ENCODE assay signal across 9 cellular contexts in genomic region chr22:19110064-19110458, GRCh38. TPM values are rescaled to one million over a fixed set of nuclear protein-coding genes. Genes with fewer than 3 reads are reported as not detected.
A peak's percentile ranks its signal among the peaks of the same experiment; 100 is the strongest.
DNase-seq lines count a peak whose midpoint lies in the region; ATAC-seq, FAIRE-seq and TF ChIP-seq lines count a peak whose summit lies in the region.
"Had no signal": no experiment of that assay in that cellular context is flagged by ENCODE, and none has a peak within 500 bp of the region (broad histone marks: within the 10 kb centered on the region; RNA-seq: fewer than 3 reads in every experiment).

No MANE protein-coding gene starts in this region.

- H3K23me2 ChIP-seq in H9 (ENCODE audit: insufficient read length, low read depth, low read length, poor library complexity, severe bottlenecking): no peaks in the 10 kb centered on the region

- no peak overlapping the region for H3K56ac ChIP-seq in H9 (ENCODE audit: insufficient read length, low read depth, low read length)

- H3K4me3 ChIP-seq in K562: peak overlapping the region; percentile 14
- peak overlapping the region; percentile 49 for H3K4me3 ChIP-seq in naive thymus-derived CD4-positive, alpha-beta T cell (ENCODE audit: low read length)

- no peaks in the 10 kb centered on the region for H3K36me3 Mint-ChIP-seq in stimulated activated naive CD8-positive, alpha-beta T cell treated with anti-CD3 and anti-CD28 coated beads, Interleukin-15, Interleukin-2, amounts not matched to agents 100 ng/mL and 50 ng/mL, for 24 hours (ENCODE audit: low read depth)
- peaks cover 0 to 11% (median 3%) of the 10 kb centered on the region in 5 donors for H3K36me3 Mint-ChIP-seq in naive thymus-derived CD4-positive, alpha-beta T cell
- H3K36me3 Mint-ChIP-seq in H9 (ENCODE audit: insufficient read depth in 1 of 3, low read depth in 3 of 3): peaks cover 0 to 4% (median 1%) of the 10 kb centered on the region in 3 experiments; a peak in 1 of 7 replicates

- no peaks in the 10 kb centered on the region for H3K27me3 ChIP-seq in K562 (ENCODE audit: control insufficient read depth in 2 of 2, insufficient read depth in 2 of 2, low read length in 2 of 2)
- no peaks in the 10 kb centered on the region for H3K27me3 ChIP-seq in naive thymus-derived CD4-positive, alpha-beta T cell (ENCODE audit: control insufficient read depth in 2 of 2, insufficient read depth in 2 of 2, low read length in 2 of 2)
- no peaks in the 10 kb centered on the region for H3K27me3 ChIP-seq in H9 (ENCODE audit: insufficient read depth, low read length)

- H3K79me2 ChIP-seq in K562 (ENCODE audit: control insufficient read depth, insufficient read depth, low read length) (peaks cover 96% of the 10 kb centered on the region), H9 (ENCODE audit: insufficient read depth, low read length) (peaks cover 26% of the 10 kb centered on the region; the same call in 1 of the 2 replicates)

- H3T11ph ChIP-seq in H9 (ENCODE audit: low read length): no peak overlapping the region

- H3K18ac ChIP-seq in H9 (ENCODE audit: insufficient read length, low read depth, low read length): no peak overlapping the region

- intact Hi-C loops in K562 (cut with micrococcal nuclease): loop anchor here (10.0 kb wide), 1 partner anchor 185 kb away; the partner anchor contains the start of gene CLTCL1
- intact Hi-C loops in naive thymus-derived CD4-positive, alpha-beta T cell (cut with micrococcal nuclease): no loop called here

- no peaks in the 10 kb centered on the region for H3K27me3 Mint-ChIP-seq in stimulated activated naive CD8-positive, alpha-beta T cell treated with anti-CD3 and anti-CD28 coated beads, Interleukin-15, Interleukin-2, amounts not matched to agents 100 ng/mL and 50 ng/mL, for 24 hours
- no peaks in the 10 kb centered on the region for H3K27me3 Mint-ChIP-seq in naive thymus-derived CD4-positive, alpha-beta T cell
- no peaks in the 10 kb centered on the region for H3K27me3 Mint-ChIP-seq in H9 (ENCODE audit: low read depth)

- no TSS peak for BruUV-seq in K562 (replicated peaks; lab: Mats Ljungman, UMichigan)

- no peak overlapping the region for H4K8ac ChIP-seq in H9 (replicated peaks; ENCODE audit: insufficient read length, low read depth, low read length)

- in situ Hi-C loops in K562 (cut with MboI): no loop called here

- peak overlapping the region; percentile 47 for H3K27ac ChIP-seq in K562 (ENCODE audit: extremely low read depth, low read depth, low read length)
- peak overlapping the region; percentile 79 for H3K27ac ChIP-seq in naive thymus-derived CD4-positive, alpha-beta T cell (ENCODE audit: low read depth, low read length)
- no peak overlapping the region for H3K27ac ChIP-seq in H9 (ENCODE audit: insufficient read length, low read depth, low read length)

- H3K9me3 ChIP-seq in K562 (replicated peaks; ENCODE audit: control insufficient read depth, insufficient read depth, low read depth, low read length) (no peaks in the 10 kb centered on the region), H9 (ENCODE audit: control insufficient read depth, low read depth, low read length) (no peaks in the 10 kb centered on the region)
- H3K9me3 ChIP-seq in naive thymus-derived CD4-positive, alpha-beta T cell (ENCODE audit: control insufficient read depth in 2 of 3, low read length in 3 of 3): no peaks in the 10 kb centered on the region

- peaks cover 40% of the 10 kb centered on the region for H3K36me3 ChIP-seq in K562 (ENCODE audit: control insufficient read depth, insufficient read depth, low read length)
- peaks cover 0 to 3% (median 0%) of the 10 kb centered on the region in 3 experiments for H3K36me3 ChIP-seq in naive thymus-derived CD4-positive, alpha-beta T cell (ENCODE audit: control insufficient read depth in 2 of 3, insufficient read depth in 3 of 3, low read length in 3 of 3)

- H3K4me1 Mint-ChIP-seq in stimulated activated naive CD8-positive, alpha-beta T cell treated with anti-CD3 and anti-CD28 coated beads, Interleukin-15, Interleukin-2, amounts not matched to agents 100 ng/mL and 50 ng/mL, for 24 hours (ENCODE audit: low read depth): peaks cover 70% of the 10 kb centered on the region
- H3K4me1 Mint-ChIP-seq in naive thymus-derived CD4-positive, alpha-beta T cell: peaks cover 54 to 91% (median 76%) of the 10 kb centered on the region in 7 donors
- H3K4me1 Mint-ChIP-seq in H9: peaks cover 23 to 30% of the 10 kb centered on the region in 2 experiments

- TF ChIP-seq POLR2A in K562 (conservative IDR thresholded peaks at IDR 0.05): no peak

- no peak overlapping the region for H2BK12ac ChIP-seq in H9 (ENCODE audit: insufficient read length, low read depth, low read length)

- H3K9me3 Mint-ChIP-seq in stimulated activated naive CD8-positive, alpha-beta T cell treated with anti-CD3 and anti-CD28 coated beads, Interleukin-15, Interleukin-2, amounts not matched to agents 100 ng/mL and 50 ng/mL, for 24 hours: no peaks in the 10 kb centered on the region
- H3K9me3 Mint-ChIP-seq in naive thymus-derived CD4-positive, alpha-beta T cell: no peaks in the 10 kb centered on the region
- H3K9me3 Mint-ChIP-seq in H9: no peaks in the 10 kb centered on the region

- no peak for FAIRE-seq in K562 (lab: Jason Lieb, UNC)

- H2BK5ac ChIP-seq in H9 (ENCODE audit: insufficient read length, low read length): no peak overlapping the region

- TF ChIP-seq CTCF in K562 (IDR thresholded peaks at IDR 0.05 in 2 of 3, conservative IDR thresholded peaks at IDR 0.05 in 1 of 3; ENCODE audit: insufficient read depth in 2 of 3, low read depth in 1 of 3, low read length in 3 of 3) (peak in 1 of 3 experiments; percentile 10; a peak in 1 of 6 replicates), H9 (conservative IDR thresholded peaks at IDR 0.05) (no peak)

- ATAC-seq in stimulated activated naive CD8-positive, alpha-beta T cell treated with anti-CD3 and anti-CD28 coated beads, Interleukin-15, Interleukin-2, amounts not matched to agents 100 U/mL and 50 U/mL, for 24 hours: no peak
- ATAC-seq in K562: peak; percentile 46
- peak; percentile 1 for ATAC-seq in naive thymus-derived CD4-positive, alpha-beta T cell
- ATAC-seq in HG02885 (IDR thresholded peaks at IDR 0.05; ENCODE audit: poor library complexity, unreplicated experiment): no peak

- H3K4ac ChIP-seq in H9 (ENCODE audit: low read depth, low read length): no peak overlapping the region

- peaks cover 18% of the 10 kb centered on the region for H3K9me1 ChIP-seq in K562 (ENCODE audit: control insufficient read depth, insufficient read depth, low read length)

- no peak for TF ChIP-seq RAD21 in K562 (CRISPR knock-in tag; conservative IDR thresholded peaks at IDR 0.05 in 1 of 2, IDR thresholded peaks at IDR 0.05 in 1 of 2)

- H2BK120ac ChIP-seq in H9 (ENCODE audit: low read depth, low read length, poor library complexity, severe bottlenecking): no peak overlapping the region

- WGBS in K562 (ENCODE audit: insufficient coverage, low coverage, missing lambda C conversion rate): 14% methylated on average over 4 of the region's 4 CpGs
- WGBS in H9 (ENCODE audit: extremely low coverage, insufficient read length, low lambda C conversion rate): no CpG with 5 or more reads among the region's 4 CpGs

- no peak for DNase-seq in stimulated activated naive CD8-positive, alpha-beta T cell treated with anti-CD3 and anti-CD28 coated beads, Interleukin-15, Interleukin-2, amounts not matched to agents 100 U/mL and 50 U/mL, for 24 hours
- peak in 3 of 4 experiments; percentile 63 to 74 (median 66) for DNase-seq in K562 (ENCODE audit: extremely low read depth in 1 of 4, low spot score in 3 of 4)
- no peak for DNase-seq in naive thymus-derived CD4-positive, alpha-beta T cell
- no peak for DNase-seq in H9
- DNase-seq in AG08395 (ENCODE audit: low spot score): no peak
- DNase-seq in COLO829 (ENCODE audit: low spot score): no peak
- DNase-seq: NCI-H2171 treated with DMSO at 0.1 percent for 48 hours had no signal

- H3K79me1 ChIP-seq in H9 (ENCODE audit: insufficient read depth, low read depth, low read length, poor library complexity, severe bottlenecking): peaks cover 4% of the 10 kb centered on the region

- no peak overlapping the region for H4K5ac ChIP-seq in H9 (ENCODE audit: insufficient read length, low read depth, low read length)

- H3K9ac ChIP-seq in K562 (ENCODE audit: insufficient read depth in 1 of 2, low read depth in 2 of 2, low read length in 2 of 2): peak overlapping the region; percentile 25 to 81
- H3K9ac ChIP-seq in H9 (ENCODE audit: extremely low read depth, insufficient read length, low read length): no peak overlapping the region

- TF ChIP-seq EP300 in K562 (IDR thresholded peaks at IDR 0.05; ENCODE audit: low read length): no peak

- no peak overlapping the region for H2BK15ac ChIP-seq in H9 (ENCODE audit: low read depth, low read length)

- POLR2A ChIA-PET in K562 (lab: Yijun Ruan, JAX): interaction anchor here (0.6 to 4.4 kb wide), 18 partner anchors 9 to 1297 kb away, joined by 3 to 56 read pairs (median 6); partner anchors contain the start of genes DGCR2, ESS2 and SLC25A1
- POLR2A ChIA-PET in naive thymus-derived CD4-positive, alpha-beta T cell (lab: Charles Lee): interaction anchor here (0.6 to 4.1 kb wide), 6 partner anchors 11 to 182 kb away, joined by 3 to 88 read pairs (median 4); partner anchors contain the start of genes CLTCL1, DGCR2 and ESS2

- CTCF ChIA-PET in K562 (lab: Yijun Ruan, JAX; ENCODE audit: low intra/inter-chr PET ratio): interaction anchor here (0.7 kb wide), 1 partner anchor 1910 kb away, joined by 6 read pairs; no protein-coding TSS in a partner anchor
- CTCF ChIA-PET in naive thymus-derived CD4-positive, alpha-beta T cell (lab: Charles Lee): interaction anchor here (1.1 to 3.0 kb wide), 3 partner anchors 9 to 64 kb away, joined by 3 to 9 read pairs (median 5); partner anchors contain the start of gene ESS2

- peak overlapping the region; percentile 33 for H3K4me3 Mint-ChIP-seq in stimulated activated naive CD8-positive, alpha-beta T cell treated with anti-CD3 and anti-CD28 coated beads, Interleukin-15, Interleukin-2, amounts not matched to agents 100 ng/mL and 50 ng/mL, for 24 hours
- peak overlapping the region; percentile 77 to 90 (median 84) for H3K4me3 Mint-ChIP-seq in naive thymus-derived CD4-positive, alpha-beta T cell
- no peak overlapping the region; a peak in 1 of 5 replicates for H3K4me3 Mint-ChIP-seq in H9

- no peak overlapping the region for H4K91ac ChIP-seq in H9 (ENCODE audit: insufficient read length, low read depth, low read length)

- H2AFZ ChIP-seq in K562 (ENCODE audit: low read depth, low read length) (no peak overlapping the region), H9 (ENCODE audit: low read length) (no peak overlapping the region)

- H2BK20ac ChIP-seq in H9 (ENCODE audit: low read depth, low read length, poor library complexity, severe bottlenecking): no peak overlapping the region

- H2AK5ac ChIP-seq in H9 (ENCODE audit: insufficient read length, low read length): no peak overlapping the region

- H3K14ac ChIP-seq in H9 (ENCODE audit: insufficient read depth, low read length): no peak overlapping the region

- H4K20me1 ChIP-seq in K562 (replicated peaks; ENCODE audit: control insufficient read depth, insufficient read depth, low read length) (peaks cover 41% of the 10 kb centered on the region), H9 (ENCODE audit: control insufficient read depth, insufficient read depth, insufficient read length) (peaks cover 2% of the 10 kb centered on the region)

- H3K27ac Mint-ChIP-seq in stimulated activated naive CD8-positive, alpha-beta T cell treated with anti-CD3 and anti-CD28 coated beads, Interleukin-15, Interleukin-2, amounts not matched to agents 100 ng/mL and 50 ng/mL, for 24 hours: peak overlapping the region; percentile 28
- H3K27ac Mint-ChIP-seq in naive thymus-derived CD4-positive, alpha-beta T cell: peak overlapping the region; percentile 84 to 100 (median 97)
- peak overlapping the region in 1 of 3 experiments; percentile 65; a peak in 1 of 7 replicates for H3K27ac Mint-ChIP-seq in H9

- H3K4me2 ChIP-seq in K562 (ENCODE audit: insufficient read depth, low read length) (peak overlapping the region; percentile 65), H9 (ENCODE audit: insufficient read depth, insufficient read length, low read length) (no peak overlapping the region)

- peaks cover 44 to 49% of the 10 kb centered on the region in 2 experiments for H3K4me1 ChIP-seq in K562 (replicated peaks in 1 of 2; ENCODE audit: control insufficient read depth in 2 of 2, insufficient read depth in 2 of 2, low read length in 2 of 2)
- peaks cover 40 to 58% of the 10 kb centered on the region in 2 donors for H3K4me1 ChIP-seq in naive thymus-derived CD4-positive, alpha-beta T cell (ENCODE audit: control insufficient read depth in 2 of 2, insufficient read depth in 2 of 2, low read length in 2 of 2)
- H3K4me1 ChIP-seq in H9 (ENCODE audit: insufficient read depth, low read length): peaks cover 8% of the 10 kb centered on the region; the same call in 1 of the 2 replicates

- no peak overlapping the region for H3K23ac ChIP-seq in H9 (ENCODE audit: insufficient read length, low read depth, low read length)

RNA-seq across cellular contexts. Expression of gene DGCR2, which starts 12.2 kb away (rescaled TPM):
- 104 and 237 TPM in 2 replicates for total RNA-seq in K562 (2011; cell fraction: chromatin; rRNA removed; ENCODE audit: low replicate concordance)
- total RNA-seq in K562 (2011; cell fraction: nucleolus; rRNA removed): 233 and 250 TPM in 2 replicates
- total RNA-seq in K562 (2011; cell fraction: nucleoplasm; rRNA removed): 163 and 192 TPM in 2 replicates
- total RNA-seq in K562 (2014; rRNA removed) (62.9 and 79.7 TPM in 2 replicates), K562 (2014; rRNA removed; fragmentation: Illumina TruSeq; extraction: Trizol) (25.0 and 31.7 TPM in 2 replicates), K562 (2015; rRNA removed; fragmentation: Illumina TruSeq; extraction: Trizol) (52.2 and 56.7 TPM in 2 replicates), K562 (2021) (101 and 103 TPM in 2 replicates), H9 (2021) (47.2 and 50.7 TPM in 2 replicates)
- polyA plus RNA-seq in K562 (2011; rRNA removed) (45.6 and 65.3 TPM in 2 replicates), K562 (2014; fragmentation: Illumina TruSeq; extraction: Trizol) (56.7 and 59.7 TPM in 2 replicates), K562 (2014; fragmentation: Nextera tagmentation; extraction: Ambion mirVana) (under 1 TPM; 0.69 to 0.70 TPM), K562 (2014; rRNA removed) (54.1 and 56.4 TPM in 2 replicates)
- polyA plus RNA-seq in K562 (2011; cell fraction: cytosol; rRNA removed): 87.9 and 92.8 TPM in 2 replicates
- 96.5 and 99.6 TPM in 2 replicates for polyA plus RNA-seq in K562 (2011; cell fraction: nucleus; rRNA removed)
- polyA plus RNA-seq in K562 (2012): 68.2 and 87.4 TPM in 2 replicates
- 59.4 and 60.5 TPM in 2 replicates for polyA minus RNA-seq in K562 (2011; rRNA and poly(A)+ RNA removed)
- 76.8 and 101 TPM in 2 replicates for polyA minus RNA-seq in K562 (2011; cell fraction: cytosol; rRNA and poly(A)+ RNA removed)
- 59.6 and 106 TPM in 2 replicates for polyA minus RNA-seq in K562 (2011; cell fraction: nucleus; rRNA and poly(A)+ RNA removed)
- 10 to 100 TPM; 38.8 to 79.1 (median 50.4) TPM for total RNA-seq in naive thymus-derived CD4-positive, alpha-beta T cell
- 10 to 100 TPM; 46.2 to 81.9 TPM for polyA plus RNA-seq in naive thymus-derived CD4-positive, alpha-beta T cell

RNA-seq across cellular contexts. Expression of gene TSSK2, which starts 21.0 kb away (rescaled TPM):
- total RNA-seq in K562 (2011; cell fraction: chromatin; rRNA removed; ENCODE audit: low replicate concordance): 0.21 TPM in 1 of 2 replicates, not detected in the other
- total RNA-seq in K562 (2011; cell fraction: nucleolus; rRNA removed): not detected in 2 replicates
- 0.22 TPM in 1 of 2 replicates, not detected in the other for total RNA-seq in K562 (2011; cell fraction: nucleoplasm; rRNA removed)
- total RNA-seq in K562 (2014; rRNA removed) (not detected in 2 replicates), K562 (2014; rRNA removed; fragmentation: Illumina TruSeq; extraction: Trizol) (not detected in 2 replicates), K562 (2015; rRNA removed; fragmentation: Illumina TruSeq; extraction: Trizol) (not detected in 2 replicates), K562 (2021) (not detected in 2 replicates), H9 (2021) (not detected in 2 replicates)
- polyA plus RNA-seq in K562 (2011; rRNA removed) (not detected in 2 replicates), K562 (2014; fragmentation: Illumina TruSeq; extraction: Trizol) (not detected in 2 replicates), K562 (2014; fragmentation: Nextera tagmentation; extraction: Ambion mirVana) (not detected), K562 (2014; rRNA removed) (0.04 TPM in 1 of 2 replicates, not detected in the other)
- polyA plus RNA-seq in K562 (2011; cell fraction: cytosol; rRNA removed): 0.04 TPM in 1 of 2 replicates, not detected in the other
- polyA plus RNA-seq in K562 (2011; cell fraction: nucleus; rRNA removed): 0.10 TPM in 1 of 2 replicates, not detected in the other
- not detected in 2 replicates for polyA plus RNA-seq in K562 (2012)
- not detected in 2 replicates for polyA minus RNA-seq in K562 (2011; rRNA and poly(A)+ RNA removed)
- not detected in 2 replicates for polyA minus RNA-seq in K562 (2011; cell fraction: cytosol; rRNA and poly(A)+ RNA removed)
- not detected in 2 replicates for polyA minus RNA-seq in K562 (2011; cell fraction: nucleus; rRNA and poly(A)+ RNA removed)
- under 1 TPM in 1 of 5 experiments, not detected in 4; 0.42 TPM for total RNA-seq in naive thymus-derived CD4-positive, alpha-beta T cell
- polyA plus RNA-seq in naive thymus-derived CD4-positive, alpha-beta T cell: not detected

RNA-seq across cellular contexts. Expression of gene ESS2, which starts 34.4 kb away (rescaled TPM):
- 22.9 and 43.9 TPM in 2 replicates for total RNA-seq in K562 (2011; cell fraction: chromatin; rRNA removed; ENCODE audit: low replicate concordance)
- total RNA-seq in K562 (2011; cell fraction: nucleolus; rRNA removed): 30.7 and 33.7 TPM in 2 replicates
- total RNA-seq in K562 (2011; cell fraction: nucleoplasm; rRNA removed): 20.2 and 27.2 TPM in 2 replicates
- 42.5 and 47.4 TPM in 2 replicates for total RNA-seq in K562 (2014; rRNA removed)
- 9.4 and 10.7 TPM in 2 replicates for total RNA-seq in K562 (2014; rRNA removed; fragmentation: Illumina TruSeq; extraction: Trizol)
- total RNA-seq in K562 (2015; rRNA removed; fragmentation: Illumina TruSeq; extraction: Trizol): 28.3 and 30.9 TPM in 2 replicates
- 51.3 and 52.8 TPM in 2 replicates for total RNA-seq in K562 (2021)
- polyA plus RNA-seq in K562 (2011; rRNA removed): 26.8 and 44.0 TPM in 2 replicates
- 44.3 and 59.3 TPM in 2 replicates for polyA plus RNA-seq in K562 (2011; cell fraction: cytosol; rRNA removed)
- 50.0 and 63.7 TPM in 2 replicates for polyA plus RNA-seq in K562 (2011; cell fraction: nucleus; rRNA removed)
- polyA plus RNA-seq in K562 (2012): 34.4 and 35.2 TPM in 2 replicates
- 23.6 and 41.0 TPM in 2 replicates for polyA plus RNA-seq in K562 (2014; fragmentation: Illumina TruSeq; extraction: Trizol)
- polyA plus RNA-seq in K562 (2014; fragmentation: Nextera tagmentation; extraction: Ambion mirVana): 1 to 10 TPM in 1 of 2 experiments, under 1 TPM in 1; 0.70 to 1.9 TPM
- polyA plus RNA-seq in K562 (2014; rRNA removed): 47.1 and 58.1 TPM in 2 replicates
- polyA minus RNA-seq in K562 (2011; rRNA and poly(A)+ RNA removed): 11.3 and 13.6 TPM in 2 replicates
- polyA minus RNA-seq in K562 (2011; cell fraction: cytosol; rRNA and poly(A)+ RNA removed): 16.3 and 30.8 TPM in 2 replicates
- 11.7 and 24.3 TPM in 2 replicates for polyA minus RNA-seq in K562 (2011; cell fraction: nucleus; rRNA and poly(A)+ RNA removed)
- total RNA-seq in naive thymus-derived CD4-positive, alpha-beta T cell: 10 to 100 TPM; 18.3 to 51.6 (median 20.6) TPM
- polyA plus RNA-seq in naive thymus-derived CD4-positive, alpha-beta T cell: 10 to 100 TPM in 1 of 2 donors, 1 to 10 TPM in 1; 8.4 to 13.9 TPM
- total RNA-seq in H9 (2021): 18.7 and 19.4 TPM in 2 replicates

RNA-seq across cellular contexts. Expression of gene GSC2, which starts 40.0 kb away (rescaled TPM):
- not detected in 2 replicates for total RNA-seq in K562 (2011; cell fraction: chromatin; rRNA removed; ENCODE audit: low replicate concordance)
- not detected in 2 replicates for total RNA-seq in K562 (2011; cell fraction: nucleolus; rRNA removed)
- not detected in 2 replicates for total RNA-seq in K562 (2011; cell fraction: nucleoplasm; rRNA removed)
- not detected in 2 replicates for total RNA-seq in K562 (2014; rRNA removed)
- not detected in 2 replicates for total RNA-seq in K562 (2014; rRNA removed; fragmentation: Illumina TruSeq; extraction: Trizol)
- not detected in 2 replicates for total RNA-seq in K562 (2015; rRNA removed; fragmentation: Illumina TruSeq; extraction: Trizol)
- total RNA-seq in K562 (2021): not detected in 2 replicates
- polyA plus RNA-seq in K562 (2011; rRNA removed): not detected in 2 replicates
- not detected in 2 replicates for polyA plus RNA-seq in K562 (2011; cell fraction: cytosol; rRNA removed)
- not detected in 2 replicates for polyA plus RNA-seq in K562 (2011; cell fraction: nucleus; rRNA removed)
- not detected in 2 replicates for polyA plus RNA-seq in K562 (2012)
- not detected in 2 replicates for polyA plus RNA-seq in K562 (2014; fragmentation: Illumina TruSeq; extraction: Trizol)
- not detected for polyA plus RNA-seq in K562 (2014; fragmentation: Nextera tagmentation; extraction: Ambion mirVana)
- not detected in 2 replicates for polyA plus RNA-seq in K562 (2014; rRNA removed)
- polyA minus RNA-seq in K562 (2011; rRNA and poly(A)+ RNA removed): not detected in 2 replicates
- polyA minus RNA-seq in K562 (2011; cell fraction: cytosol; rRNA and poly(A)+ RNA removed): not detected in 2 replicates
- not detected in 2 replicates for polyA minus RNA-seq in K562 (2011; cell fraction: nucleus; rRNA and poly(A)+ RNA removed)
- total RNA-seq in naive thymus-derived CD4-positive, alpha-beta T cell: not detected
- polyA plus RNA-seq in naive thymus-derived CD4-positive, alpha-beta T cell: not detected
- total RNA-seq in H9 (2021): 0.22 TPM in 2 replicates

Comparison
In these comparisons a context has a peak if more than half of its experiments do, and no peak if none do; other contexts are left out.
1. H3K4me3 Mint-ChIP-seq: peak in stimulated activated naive CD8-positive, alpha-beta T cell treated with anti-CD3 and anti-CD28 coated beads, Interleukin-15, Interleukin-2, amounts not matched to agents 100 ng/mL and 50 ng/mL, for 24 hours (single experiment) and naive thymus-derived CD4-positive, alpha-beta T cell (10 of 10); none in H9 (0 of 2).
2. ATAC-seq: peak in K562 (single experiment) and naive thymus-derived CD4-positive, alpha-beta T cell (single experiment); none in stimulated activated naive CD8-positive, alpha-beta T cell treated with anti-CD3 and anti-CD28 coated beads, Interleukin-15, Interleukin-2, amounts not matched to agents 100 U/mL and 50 U/mL, for 24 hours (single experiment) and HG02885 (single experiment).
3. DNase-seq: peak in K562 (3 of 4); none in stimulated activated naive CD8-positive, alpha-beta T cell treated with anti-CD3 and anti-CD28 coated beads, Interleukin-15, Interleukin-2, amounts not matched to agents 100 U/mL and 50 U/mL, for 24 hours (single experiment), naive thymus-derived CD4-positive, alpha-beta T cell (0 of 9), H9 (single experiment), AG08395 (single experiment) and COLO829 (single experiment).